In the genomic region with DNA sequence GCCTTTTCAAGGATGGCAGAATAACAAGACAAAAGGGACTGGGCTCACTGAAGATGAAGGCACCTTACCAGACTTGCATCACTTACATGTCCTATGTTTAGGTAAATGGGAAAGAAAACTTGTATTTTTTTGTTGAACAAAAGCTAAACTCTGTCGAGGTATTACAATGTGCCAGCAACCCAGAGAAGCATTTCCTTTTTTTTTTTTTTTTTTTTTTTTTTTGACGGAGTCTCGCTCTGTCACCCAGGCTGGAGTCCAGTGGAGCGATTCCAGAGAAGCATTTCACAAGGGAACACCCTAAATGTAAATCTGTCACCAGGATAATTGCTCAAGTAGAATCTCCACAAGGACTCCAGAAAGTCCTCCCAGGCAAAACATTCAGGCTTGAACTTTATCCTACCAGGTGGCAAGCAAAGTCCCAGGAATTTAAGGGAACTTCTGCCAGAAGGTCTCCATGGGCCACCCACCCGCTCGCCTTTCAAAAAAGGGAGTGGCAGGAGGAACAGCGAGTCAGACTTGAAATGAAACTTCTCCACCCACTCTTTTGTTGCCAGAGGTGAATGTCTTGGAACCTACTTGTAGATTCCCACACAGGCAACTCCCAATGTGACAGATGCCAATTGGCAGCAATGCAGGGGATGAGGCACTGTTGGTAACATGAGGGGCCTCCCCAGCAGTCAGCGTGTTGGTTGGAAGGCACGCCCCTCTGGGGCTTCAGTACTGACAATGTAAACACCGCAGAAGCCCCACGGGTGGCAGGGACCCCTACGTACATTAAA, we compare ENCODE assay signal across 11 cellular contexts.
DNase-seq lines count a peak whose midpoint lies in the region; ATAC-seq, FAIRE-seq and TF ChIP-seq lines count a peak whose summit lies in the region.
"Had no signal": no experiment of that assay in that cellular context is flagged by ENCODE, and none has a peak within 500 bp of the region (broad histone marks: within the 10 kb centered on the region; RNA-seq: fewer than 3 reads in every experiment).

No MANE protein-coding gene starts in this region.

- FAIRE-seq in frontal cortex (lab: Jason Lieb, UNC) = no peak

- H3K23ac ChIP-seq in trophoblast cell (ENCODE audit: low read length) = no peak overlapping the region

- H2BK12ac ChIP-seq in trophoblast cell (ENCODE audit: low read length) = no peak overlapping the region

- no peaks in the 10 kb centered on the region for H4K20me1 ChIP-seq in OCI-LY3 (ENCODE audit: insufficient read depth, low read length)

- H4K91ac ChIP-seq in trophoblast cell (ENCODE audit: low read depth, low read length) = no peak overlapping the region

- DNase-seq in CD1c-positive myeloid dendritic cell (ENCODE audit: extremely low spot score) (peak; percentile 94), fibroblast of peridontal ligament (ENCODE audit: extremely low read depth) (peak; percentile 44), trophoblast cell (peak; percentile 71 to 75), foreskin melanocyte (no peak), NCI-H2196 (lab: John Stamatoyannopoulos, UW; ENCODE audit: unreplicated experiment) (no peak), frontal cortex (ENCODE audit: low spot score in 2 of 2) (no peak)
- DNase-seq: DMS53, kidney glomerular epithelial cell, NCI-H1694 treated with DMSO at 0.1 percent for 48 hours had no signal

- TF ChIP-seq CTCF in OCI-LY3 (IDR thresholded peaks at IDR 0.05; ENCODE audit: low read depth, low read length) = no peak

- WGBS in trophoblast cell (ENCODE audit: extremely low coverage, insufficient coverage, insufficient read length) = no CpG with 5 or more reads among the region's 12 CpGs

- H3K79me2 ChIP-seq in OCI-LY3 (ENCODE audit: low read length) = no peaks in the 10 kb centered on the region
- H3K79me2 ChIP-seq in trophoblast cell (ENCODE audit: control insufficient read depth, insufficient read depth, low read length, poor library complexity) = no peaks in the 10 kb centered on the region

- no peak overlapping the region for H4K12ac ChIP-seq in trophoblast cell (ENCODE audit: low read depth, low read length)

- H3K14ac ChIP-seq in trophoblast cell (ENCODE audit: low read length) = no peak overlapping the region

- no peaks in the 10 kb centered on the region for H3K36me3 ChIP-seq in OCI-LY3 (replicated peaks; ENCODE audit: low read depth, low read length)
- peaks cover 6 to 8% of the 10 kb centered on the region in 2 experiments for H3K36me3 ChIP-seq in trophoblast cell (ENCODE audit: control insufficient read depth in 1 of 2, insufficient read depth in 2 of 2, low read length in 2 of 2)

- H3K4me3 ChIP-seq in OCI-LY3 (ENCODE audit: low read length) (peak overlapping the region; percentile 64), trophoblast cell (ENCODE audit: low read depth, low read length) (no peak overlapping the region)

- H3K9ac ChIP-seq in OCI-LY3 (ENCODE audit: low read length) (no peak overlapping the region), trophoblast cell (ENCODE audit: low read length) (no peak overlapping the region)

- H2AK5ac ChIP-seq in trophoblast cell (ENCODE audit: low read length) = no peak overlapping the region

- H2AFZ ChIP-seq in OCI-LY3 (ENCODE audit: low read depth, low read length) = peak overlapping the region; percentile 14; the same call in 1 of the 2 replicates
- H2AFZ ChIP-seq in trophoblast cell (ENCODE audit: insufficient read depth, low read length, poor library complexity) = no peak overlapping the region

- H3K9me3 ChIP-seq in OCI-LY3 (ENCODE audit: insufficient read depth, low read length) = no peaks in the 10 kb centered on the region
- H3K9me3 ChIP-seq in trophoblast cell (ENCODE audit: insufficient read depth, low read depth, low read length) = no peaks in the 10 kb centered on the region

- peak overlapping the region; percentile 83 for H3K4me2 ChIP-seq in OCI-LY3 (ENCODE audit: low read length)
- no peak overlapping the region for H3K4me2 ChIP-seq in trophoblast cell (ENCODE audit: low read length)

- peaks cover 6% of the 10 kb centered on the region; the same call in 1 of the 2 replicates for H3K27me3 ChIP-seq in OCI-LY3 (ENCODE audit: low read depth, low read length)
- H3K27me3 ChIP-seq in trophoblast cell (ENCODE audit: insufficient read depth, low read length) = no peaks in the 10 kb centered on the region

- H3K27ac ChIP-seq in OCI-LY3 (ENCODE audit: low read length) (no peak overlapping the region), trophoblast cell (ENCODE audit: low read depth, low read length) (no peak overlapping the region)

- peaks cover 2% of the 10 kb centered on the region for H3K79me1 ChIP-seq in trophoblast cell (ENCODE audit: low read length)

- H2BK5ac ChIP-seq in trophoblast cell (ENCODE audit: low read depth, low read length, poor library complexity) = no peak overlapping the region

- H2BK120ac ChIP-seq in trophoblast cell (ENCODE audit: insufficient read depth, low read length, poor library complexity) = no peak overlapping the region

- no peak for ATAC-seq in HG03025 (IDR thresholded peaks at IDR 0.05; ENCODE audit: low FRiP score, unreplicated experiment)

- H4K8ac ChIP-seq in trophoblast cell (ENCODE audit: low read depth, low read length) = no peak overlapping the region

- H3K4me1 ChIP-seq in OCI-LY3 (ENCODE audit: low read length) (peaks cover 38% of the 10 kb centered on the region), trophoblast cell (ENCODE audit: control insufficient read depth in 1 of 2, insufficient read depth in 2 of 2, low read length in 2 of 2) (peaks cover 5% of the 10 kb centered on the region in 2 experiments)

- H3K4ac ChIP-seq in trophoblast cell (ENCODE audit: low read depth, low read length) = no peak overlapping the region

- H3K18ac ChIP-seq in trophoblast cell (ENCODE audit: low read length) = peak overlapping the region; percentile 86

Comparison
In these comparisons a context has a peak if more than half of its experiments do, and no peak if none do; other contexts are left out.
1. DNase-seq: peak in CD1c-positive myeloid dendritic cell (single experiment), fibroblast of peridontal ligament (single experiment) and trophoblast cell (2 of 2); none in foreskin melanocyte (single experiment), NCI-H2196 (single experiment) and frontal cortex (0 of 2).